Comparison of ENCODE assay signal across 1 cellular context in the genomic region with DNA sequence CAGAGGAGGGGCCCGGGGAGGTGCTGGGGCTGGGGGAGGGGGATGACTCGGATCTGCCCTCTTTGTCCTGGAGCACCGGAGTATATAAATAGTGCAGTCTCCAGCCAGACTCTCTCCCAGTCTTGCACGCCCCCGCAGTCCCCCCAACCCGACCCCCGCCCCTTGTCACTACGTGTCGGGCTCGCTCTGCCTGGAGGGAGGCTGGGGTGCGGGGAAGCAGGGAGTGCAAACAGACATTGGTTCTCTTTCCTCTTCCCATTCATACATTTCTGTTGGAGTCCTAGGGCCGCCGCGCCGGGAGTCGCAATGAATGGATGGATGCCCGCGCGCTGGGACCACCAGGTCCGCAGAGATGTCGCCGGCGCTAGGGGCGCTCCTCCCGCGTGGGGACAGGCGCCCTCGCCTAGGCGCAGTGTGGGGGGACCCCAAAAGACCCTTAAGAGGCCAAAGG.
TF ChIP-seq lines count a peak whose summit lies in the region.

No MANE protein-coding gene starts in this region.

TF ChIP-seq in H1, 55 proteins besides CTCF, POLR2A, EP300 and RAD21 (continued from another document):
- TF ChIP-seq POLR2AphosphoS5 (IDR thresholded peaks at IDR 0.05; ENCODE audit: low read depth, low read length) = no peak
- no peak for TF ChIP-seq CEBPB (IDR thresholded peaks at IDR 0.05; ENCODE audit: low read depth, low read length)
- TF ChIP-seq CHD2 (IDR thresholded peaks at IDR 0.05; ENCODE audit: low read length) = no peak
- TF ChIP-seq BACH1 (IDR thresholded peaks at IDR 0.05; ENCODE audit: low read length) = no peak
- TF ChIP-seq TBP (IDR thresholded peaks at IDR 0.05; ENCODE audit: low read depth, low read length) = no peak
- TF ChIP-seq, protein P1, sequence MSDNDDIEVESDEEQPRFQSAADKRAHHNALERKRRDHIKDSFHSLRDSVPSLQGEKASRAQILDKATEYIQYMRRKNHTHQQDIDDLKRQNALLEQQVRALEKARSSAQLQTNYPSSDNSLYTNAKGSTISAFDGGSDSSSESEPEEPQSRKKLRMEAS (IDR thresholded peaks at IDR 0.05) = no peak
- TF ChIP-seq SIN3A (conservative IDR thresholded peaks at IDR 0.05 in 1 of 2, IDR thresholded peaks at IDR 0.05 in 1 of 2; ENCODE audit: low read depth in 1 of 2, low read length in 2 of 2) = no peak
- no peak for TF ChIP-seq GTF2F1 (IDR thresholded peaks at IDR 0.05; ENCODE audit: borderline replicate concordance, low read depth, low read length)
- no peak for TF ChIP-seq JUN (IDR thresholded peaks at IDR 0.05; ENCODE audit: low read depth, low read length)
